ENCODE assay signal across 1 cellular context in the genomic region with DNA sequence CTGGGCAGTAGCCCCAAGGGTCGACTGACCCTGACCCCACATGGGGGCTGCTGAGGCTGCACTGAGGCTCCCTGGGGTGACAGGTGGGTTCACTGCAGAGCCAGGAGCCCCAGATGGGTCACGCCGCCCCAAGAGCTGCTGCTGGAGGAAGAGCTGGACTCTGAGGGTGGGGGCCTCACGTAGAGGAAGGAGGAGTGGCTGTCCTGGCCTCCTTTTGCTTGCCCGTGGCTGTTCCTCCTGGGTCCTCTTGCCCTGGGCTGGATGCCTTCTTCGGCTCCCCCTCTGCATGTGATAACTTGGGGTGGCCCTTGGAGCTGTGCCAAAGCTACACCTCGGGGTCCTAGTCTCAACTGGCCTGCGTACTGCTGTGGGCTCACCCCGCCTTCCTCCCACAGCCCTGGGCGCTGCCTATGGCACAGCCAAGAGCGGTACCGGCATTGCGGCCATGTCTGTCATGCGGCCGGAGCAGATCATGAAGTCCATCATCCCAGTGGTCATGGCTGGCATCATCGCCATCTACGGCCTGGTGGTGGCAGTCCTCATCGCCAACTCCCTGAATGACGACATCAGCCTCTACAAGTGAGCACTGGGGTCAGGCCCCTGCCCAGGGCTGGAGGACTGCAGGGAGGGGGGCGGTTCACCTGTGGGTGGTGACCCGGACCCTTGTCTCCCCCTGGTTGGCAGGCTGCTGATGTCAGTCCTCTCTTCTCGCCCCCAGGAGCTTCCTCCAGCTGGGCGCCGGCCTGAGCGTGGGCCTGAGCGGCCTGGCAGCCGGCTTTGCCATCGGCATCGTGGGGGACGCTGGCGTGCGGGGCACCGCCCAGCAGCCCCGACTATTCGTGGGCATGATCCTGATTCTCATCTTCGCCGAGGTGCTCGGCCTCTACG.
TF ChIP-seq lines count a peak whose summit lies in the region.

No MANE protein-coding gene starts in this region.

TF ChIP-seq in K562, 482 proteins besides CTCF, POLR2A, EP300 and RAD21 (continued from another document):
- no peak for TF ChIP-seq NKRF (IDR thresholded peaks at IDR 0.05; ENCODE audit: borderline replicate concordance)
- no peak for TF ChIP-seq NFE2 (IDR thresholded peaks at IDR 0.05; ENCODE audit: low read depth)
- TF ChIP-seq, protein P1, sequence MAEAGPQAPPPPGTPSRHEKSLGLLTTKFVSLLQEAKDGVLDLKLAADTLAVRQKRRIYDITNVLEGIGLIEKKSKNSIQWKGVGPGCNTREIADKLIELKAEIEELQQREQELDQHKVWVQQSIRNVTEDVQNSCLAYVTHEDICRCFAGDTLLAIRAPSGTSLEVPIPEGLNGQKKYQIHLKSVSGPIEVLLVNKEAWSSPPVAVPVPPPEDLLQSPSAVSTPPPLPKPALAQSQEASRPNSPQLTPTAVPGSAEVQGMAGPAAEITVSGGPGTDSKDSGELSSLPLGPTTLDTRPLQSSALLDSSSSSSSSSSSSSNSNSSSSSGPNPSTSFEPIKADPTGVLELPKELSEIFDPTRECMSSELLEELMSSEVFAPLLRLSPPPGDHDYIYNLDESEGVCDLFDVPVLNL (CRISPR knock-in tag; IDR thresholded peaks at IDR 0.05; ENCODE audit: low read depth), result no peak
- TF ChIP-seq ZNF445 (CRISPR knock-in tag; IDR thresholded peaks at IDR 0.05; ENCODE audit: low read depth), result no peak
- peak; percentile 40 for TF ChIP-seq USF1 (CRISPR knock-in tag; IDR thresholded peaks at IDR 0.05)
- TF ChIP-seq NFIC (IDR thresholded peaks at IDR 0.05), result peak; percentile 65
- no peak for TF ChIP-seq PHF20 (IDR thresholded peaks at IDR 0.05; ENCODE audit: partially characterized antibody)
- TF ChIP-seq SOX6 (IDR thresholded peaks at IDR 0.05), result no peak
- no peak for TF ChIP-seq IFI16 (CRISPR knock-in tag; IDR thresholded peaks at IDR 0.05)
- no peak for TF ChIP-seq CBX5 (IDR thresholded peaks at IDR 0.05; ENCODE audit: borderline replicate concordance, low read depth)
- TF ChIP-seq PYGO2 (tag; IDR thresholded peaks at IDR 0.05), result no peak
